In genomic region chr17:78412403-78412802, GRCh38 we compare ENCODE assay signal across 8 cellular contexts. TPM values are rescaled to one million over a fixed set of nuclear protein-coding genes. Genes with fewer than 3 reads are reported as not detected.
DNase-seq lines count a peak whose midpoint lies in the region; ATAC-seq and TF ChIP-seq lines count a peak whose summit lies in the region.

No MANE protein-coding gene starts in this region.

- H3K9me3 ChIP-seq in CD4-positive, CD25-positive, alpha-beta regulatory T cell (ENCODE audit: control insufficient read depth in 2 of 2, low read length in 2 of 2) = no peaks in the 10 kb centered on the region
- H3K9me3 ChIP-seq in subcutaneous abdominal adipose tissue (ENCODE audit: control insufficient read depth in 5 of 5, low read length in 5 of 5) = no peaks in the 10 kb centered on the region

- peak overlapping the region; percentile 20 to 75 (median 44) for H3K4me3 Mint-ChIP-seq in CD4-positive, CD25-positive, alpha-beta regulatory T cell
- H3K4me3 Mint-ChIP-seq in activated CD4-positive, alpha-beta memory T cell treated with anti-CD3 and anti-CD28 coated beads, Interleukin-2, amount 10 ng/mL, durations not matched to agents 7 days and 5 days = peak overlapping the region; percentile 83

- TF ChIP-seq CTCF in HFF-Myc (IDR thresholded peaks at IDR 0.05; ENCODE audit: low read depth, low read length, missing control alignments) = peak; percentile 44

- H3K36me3 ChIP-seq in CD4-positive, CD25-positive, alpha-beta regulatory T cell (ENCODE audit: control insufficient read depth, insufficient read depth, low read length) = peaks cover 21% of the 10 kb centered on the region
- H3K36me3 ChIP-seq in subcutaneous abdominal adipose tissue (ENCODE audit: control insufficient read depth in 5 of 5, insufficient read depth in 5 of 5, low read length in 5 of 5) = peaks cover 0 to 35% (median 7%) of the 10 kb centered on the region in 5 donors

- H3K27ac ChIP-seq in CD4-positive, CD25-positive, alpha-beta regulatory T cell (ENCODE audit: insufficient read depth, low read length, poor library complexity, severe bottlenecking) = peak overlapping the region; percentile 77
- peak overlapping the region; percentile 87 for H3K27ac ChIP-seq in subcutaneous abdominal adipose tissue (ENCODE audit: low read depth, low read length)

- no peaks in the 10 kb centered on the region for H3K27me3 Mint-ChIP-seq in CD4-positive, CD25-positive, alpha-beta regulatory T cell
- H3K27me3 Mint-ChIP-seq in activated CD4-positive, alpha-beta memory T cell treated with anti-CD3 and anti-CD28 coated beads, Interleukin-2, amount 10 ng/mL, durations not matched to agents 7 days and 5 days = no peaks in the 10 kb centered on the region

- no peak for ATAC-seq in CD4-positive, CD25-positive, alpha-beta regulatory T cell (ENCODE audit: low read depth in 2 of 2)
- no peak for ATAC-seq in GM19023 (IDR thresholded peaks at IDR 0.05; ENCODE audit: unreplicated experiment)

- peak in 2 of 3 donors; percentile 15 to 61 for DNase-seq in CD4-positive, CD25-positive, alpha-beta regulatory T cell
- DNase-seq in HFF-Myc (ENCODE audit: extremely low read depth, low read depth) = no peak
- DNase-seq in activated CD4-positive, alpha-beta memory T cell treated with anti-CD3 and anti-CD28 coated beads, Interleukin-2, amount 10 ng/mL, durations not matched to agents 7 days and 5 days = peak; percentile 63
- peak; percentile 58 for DNase-seq in iPS-NIHi11 (ENCODE audit: low spot score)
- no peak for DNase-seq in inferior parietal cortex (ENCODE audit: extremely low spot score)
- no peak for DNase-seq in OCI-M2 (lab: John Stamatoyannopoulos, UW; ENCODE audit: unreplicated experiment)

- peaks cover 0 to 78% (median 51%) of the 10 kb centered on the region in 4 donors for H3K4me1 Mint-ChIP-seq in CD4-positive, CD25-positive, alpha-beta regulatory T cell
- peaks cover 93% of the 10 kb centered on the region for H3K4me1 Mint-ChIP-seq in activated CD4-positive, alpha-beta memory T cell treated with anti-CD3 and anti-CD28 coated beads, Interleukin-2, amount 10 ng/mL, durations not matched to agents 7 days and 5 days

- peak overlapping the region; percentile 90 to 97 (median 94) for H3K27ac Mint-ChIP-seq in CD4-positive, CD25-positive, alpha-beta regulatory T cell
- peak overlapping the region; percentile 96 for H3K27ac Mint-ChIP-seq in activated CD4-positive, alpha-beta memory T cell treated with anti-CD3 and anti-CD28 coated beads, Interleukin-2, amount 10 ng/mL, durations not matched to agents 7 days and 5 days

- H3K36me3 Mint-ChIP-seq in CD4-positive, CD25-positive, alpha-beta regulatory T cell = peaks cover 12% of the 10 kb centered on the region
- H3K36me3 Mint-ChIP-seq in activated CD4-positive, alpha-beta memory T cell treated with anti-CD3 and anti-CD28 coated beads, Interleukin-2, amount 10 ng/mL, durations not matched to agents 7 days and 5 days (ENCODE audit: low read depth) = peaks cover 49% of the 10 kb centered on the region

- no peak overlapping the region for H3K4me3 ChIP-seq in CD4-positive, CD25-positive, alpha-beta regulatory T cell (ENCODE audit: low read depth, low read length)
- H3K4me3 ChIP-seq in HFF-Myc (replicated peaks; ENCODE audit: low read depth, low read length) (no peak overlapping the region), subcutaneous abdominal adipose tissue (ENCODE audit: low read depth in 1 of 5, low read length in 5 of 5) (no peak overlapping the region)

- CTCF ChIA-PET in activated CD4-positive, alpha-beta memory T cell treated with anti-CD3 and anti-CD28 coated beads, Interleukin-2, amount 10 ng/mL, durations not matched to agents 7 days and 5 days (lab: Charles Lee) = interaction anchor here (0.6 to 3.2 kb wide), 7 partner anchors 9 to 157 kb away, joined by 3 to 22 read pairs (median 3); no protein-coding TSS in a partner anchor

- no peaks in the 10 kb centered on the region for H3K27me3 ChIP-seq in CD4-positive, CD25-positive, alpha-beta regulatory T cell (ENCODE audit: control insufficient read depth, insufficient read depth, low read length)
- no peaks in the 10 kb centered on the region for H3K27me3 ChIP-seq in subcutaneous abdominal adipose tissue (ENCODE audit: control insufficient read depth in 5 of 5, insufficient read depth in 4 of 5, low read length in 5 of 5)

- H3K9ac ChIP-seq in subcutaneous abdominal adipose tissue (ENCODE audit: low read length in 5 of 5) = peak overlapping the region in 3 of 5 donors; percentile 55 to 66 (median 55)

- no peaks in the 10 kb centered on the region for H3K9me3 Mint-ChIP-seq in CD4-positive, CD25-positive, alpha-beta regulatory T cell
- H3K9me3 Mint-ChIP-seq in activated CD4-positive, alpha-beta memory T cell treated with anti-CD3 and anti-CD28 coated beads, Interleukin-2, amount 10 ng/mL, durations not matched to agents 7 days and 5 days = no peaks in the 10 kb centered on the region

- H3K4me1 ChIP-seq in CD4-positive, CD25-positive, alpha-beta regulatory T cell (ENCODE audit: control insufficient read depth, insufficient read depth, low read length, poor library complexity, severe bottlenecking) = peaks cover 34% of the 10 kb centered on the region
- peaks cover 21 to 92% (median 84%) of the 10 kb centered on the region in 5 donors for H3K4me1 ChIP-seq in subcutaneous abdominal adipose tissue (ENCODE audit: control insufficient read depth in 5 of 5, insufficient read depth in 5 of 5, low read length in 5 of 5)

- POLR2A ChIA-PET in activated CD4-positive, alpha-beta memory T cell treated with anti-CD3 and anti-CD28 coated beads, Interleukin-2, amount 10 ng/mL, durations not matched to agents 7 days and 5 days (lab: Charles Lee) = interaction anchor here (0.9 to 1.3 kb wide), 6 partner anchors 11 to 161 kb away, joined by 3 to 9 read pairs (median 3); no protein-coding TSS in a partner anchor

RNA-seq across cellular contexts. Expression of gene PGS1, which starts 34.0 kb away (rescaled TPM):
- 50.1 TPM for total RNA-seq in CD4-positive, CD25-positive, alpha-beta regulatory T cell
- polyA plus RNA-seq in CD4-positive, CD25-positive, alpha-beta regulatory T cell = 10 to 100 TPM; 29.6 to 35.4 (median 31.5) TPM
- total RNA-seq in activated CD4-positive, alpha-beta memory T cell treated with anti-CD3 and anti-CD28 coated beads, Interleukin-2, amount 10 ng/mL, durations not matched to agents 7 days and 5 days = 10 to 100 TPM; 70.7 to 75.5 TPM

RNA-seq across cellular contexts. Expression of gene SOCS3, which starts 52.5 kb away (rescaled TPM):
- total RNA-seq in CD4-positive, CD25-positive, alpha-beta regulatory T cell = 218 TPM
- 10 to 100 TPM; 26.4 to 74.2 (median 51.2) TPM for polyA plus RNA-seq in CD4-positive, CD25-positive, alpha-beta regulatory T cell
- 10 to 100 TPM; 68.7 to 69.8 TPM for total RNA-seq in activated CD4-positive, alpha-beta memory T cell treated with anti-CD3 and anti-CD28 coated beads, Interleukin-2, amount 10 ng/mL, durations not matched to agents 7 days and 5 days

Comparison
In these comparisons a context has a peak if more than half of its experiments do, and no peak if none do; other contexts are left out.
1. DNase-seq: peak in CD4-positive, CD25-positive, alpha-beta regulatory T cell (2 of 3), activated CD4-positive, alpha-beta memory T cell treated with anti-CD3 and anti-CD28 coated beads, Interleukin-2, amount 10 ng/mL, durations not matched to agents 7 days and 5 days (single experiment) and iPS-NIHi11 (single experiment); none in HFF-Myc (single experiment), inferior parietal cortex (single experiment) and OCI-M2 (single experiment).